ENCODE assay signal across 24 cellular contexts in the genomic region with DNA sequence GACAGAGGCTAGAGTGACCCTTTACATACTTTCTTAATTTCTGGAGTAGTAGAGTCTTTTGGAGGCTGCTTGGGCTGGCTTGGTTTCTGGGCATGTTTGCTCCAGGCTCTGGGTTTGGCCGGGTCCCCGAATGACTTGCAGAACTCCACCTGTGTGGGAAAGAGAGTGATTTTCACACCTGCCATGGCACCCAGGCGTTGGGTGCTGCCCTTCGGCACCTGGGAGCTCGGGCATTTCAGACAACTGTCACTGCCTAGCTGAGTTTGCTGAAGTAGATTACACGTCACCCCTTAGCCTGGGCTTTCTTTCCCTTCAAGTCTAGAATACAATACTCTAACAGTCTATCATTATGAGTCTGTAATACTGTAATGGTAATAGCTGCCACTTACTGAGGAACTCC.
"Had no signal": no experiment of that assay in that cellular context is flagged by ENCODE, and none has a peak within 500 bp of the region (broad histone marks: within the 10 kb centered on the region; RNA-seq: fewer than 3 reads in every experiment).

No MANE protein-coding gene starts in this region.

- H3K4me3 ChIP-seq: adrenal gland, MG63 had no signal

- H3K27me3 ChIP-seq: adrenal gland, MG63 had no signal

- ATAC-seq: T-helper 17 cell had no signal

- H3K27ac Mint-ChIP-seq: activated B cell treated with CpG ODN at 0.5 μM for 24 hours, T-helper 17 cell had no signal

- H3K27ac ChIP-seq: adrenal gland had no signal

- H3K9me3 Mint-ChIP-seq: activated B cell treated with CpG ODN at 0.5 μM for 24 hours had no signal

- DNase-seq: activated B cell treated with CpG ODN at 0.5 μM for 24 hours; activated CD4-positive, alpha-beta T cell treated with anti-CD3 and anti-CD28 coated beads for 1 hour; activated CD4-positive, alpha-beta T cell treated with anti-CD3 and anti-CD28 coated beads, Interleukin-2, amount 50 U/mL, for 1 hour; activated CD8-positive, alpha-beta memory T cell treated with anti-CD3 and anti-CD28 coated beads for 24 hours; activated gamma-delta T cell treated with Interleukin-2 at 50 U/mL for 16 hours; adrenal gland; aorta; central memory CD4-positive, alpha-beta T cell; MG63; MV-4-11; NCI-H1092 treated with DMSO at 0.1 percent for 48 hours; NCI-H1417 treated with DMSO at 0.1 percent for 48 hours; NCI-H1694; NCI-H2029; NCI-H2107; NCI-H2171 treated with DMSO at 0.1 percent for 48 hours; NCI-H226; NCI-H510A; NCI-H526 treated with DMSO at 0.1 percent for 48 hours; NCI-H82; SIG-M5; T-helper 17 cell; T-helper 9 cell had no signal

- H3K27me3 Mint-ChIP-seq: activated B cell treated with CpG ODN at 0.5 μM for 24 hours; activated naive CD8-positive, alpha-beta T cell; T-helper 17 cell had no signal

- H3K9me3 ChIP-seq: adrenal gland, MG63 had no signal

- H3K4me3 Mint-ChIP-seq: activated B cell treated with CpG ODN at 0.5 μM for 24 hours; activated naive CD8-positive, alpha-beta T cell; T-helper 17 cell had no signal
